Comparison of ENCODE assay signal across 9 cellular contexts in genomic region chr13:42049454-42049780, GRCh38. TPM values are rescaled to one million over a fixed set of nuclear protein-coding genes. Genes with fewer than 3 reads are reported as not detected.
DNase-seq lines count a peak whose midpoint lies in the region; ATAC-seq, FAIRE-seq and TF ChIP-seq lines count a peak whose summit lies in the region.
"Had no signal": no experiment of that assay in that cellular context is flagged by ENCODE, and none has a peak within 500 bp of the region (broad histone marks: within the 10 kb centered on the region; RNA-seq: fewer than 3 reads in every experiment).

No MANE protein-coding gene starts in this region.

- RAD21 ChIA-PET in HCT116 (lab: Charles Lee; ENCODE audit: low non-redundant PET in 1 of 2, low total read pairs in 2 of 2, uncharacterized antibody in 2 of 2, unreplicated experiment in 2 of 2) = no interaction called here

- ATAC-seq in HCT116 = peak; percentile 35
- ATAC-seq in activated CD8-positive, alpha-beta T cell treated with anti-CD3 and anti-CD28 coated beads, Interleukin-2, amount 10 ng/mL, durations not matched to agents 7 days and 5 days = peak; percentile 21
- ATAC-seq in thoracic aorta (ENCODE audit: insufficient number of reproducible peaks, low FRiP score, low read depth) = peak; percentile 1

- CTCF ChIA-PET in HCT116 (lab: Charles Lee) = no interaction called here
- CTCF ChIA-PET in activated CD8-positive, alpha-beta T cell treated with anti-CD3 and anti-CD28 coated beads, Interleukin-2, amount 10 ng/mL, durations not matched to agents 7 days and 5 days (lab: Charles Lee) = no interaction called here

- H2AFZ ChIP-seq in HCT116 (ENCODE audit: low read depth, low read length, poor library complexity, severe bottlenecking) = no peak overlapping the region

- TF ChIP-seq RAD21 in HCT116 (IDR thresholded peaks at IDR 0.05; ENCODE audit: low read depth) = no peak

- peak overlapping the region; percentile 98 for H3K4me2 ChIP-seq in HCT116 (ENCODE audit: low read length)

- no peak for DNase-seq in HCT116 (ENCODE audit: low read depth, low spot score)
- DNase-seq in activated CD8-positive, alpha-beta T cell treated with anti-CD3 and anti-CD28 coated beads, Interleukin-2, amount 10 ng/mL, durations not matched to agents 7 days and 5 days = no peak
- DNase-seq in kidney = no peak
- no peak for DNase-seq in thoracic aorta (ENCODE audit: low spot score)
- no peak for DNase-seq in NCI-H2107 treated with DMSO at 0.1 percent for 48 hours (lab: John Stamatoyannopoulos, UW; ENCODE audit: unreplicated experiment)
- DNase-seq in islet precursor cell = no peak
- no peak for DNase-seq in medulla oblongata (ENCODE audit: extremely low spot score)

- peaks cover 2% of the 10 kb centered on the region for H3K27me3 Mint-ChIP-seq in activated CD8-positive, alpha-beta T cell treated with anti-CD3 and anti-CD28 coated beads, Interleukin-2, amount 10 ng/mL, durations not matched to agents 7 days and 5 days (ENCODE audit: low read depth)

- H3K36me3 ChIP-seq in HCT116 (ENCODE audit: control insufficient read depth in 1 of 2, insufficient read depth in 2 of 2, low read length in 2 of 2) = no peaks in the 10 kb centered on the region
- no peaks in the 10 kb centered on the region for H3K36me3 ChIP-seq in kidney (ENCODE audit: control insufficient read depth in 1 of 2, insufficient read depth in 2 of 2, low read length in 2 of 2)
- H3K36me3 ChIP-seq in thoracic aorta = no peaks in the 10 kb centered on the region

- H3K27ac ChIP-seq in C4-2B (peak overlapping the region; percentile 88), HCT116 (ENCODE audit: low read depth, low read length) (peak overlapping the region; percentile 64), kidney (ENCODE audit: low read depth in 2 of 2, low read length in 2 of 2) (peak overlapping the region in 1 of 2 donors; percentile 68), thoracic aorta (peak overlapping the region; percentile 79 to 87)

- no peak for FAIRE-seq in kidney (lab: Jason Lieb, UNC)
- FAIRE-seq: islet of Langerhans had no signal

- POLR2A ChIA-PET in HCT116 (lab: Charles Lee) = no interaction called here
- POLR2A ChIA-PET in activated CD8-positive, alpha-beta T cell treated with anti-CD3 and anti-CD28 coated beads, Interleukin-2, amount 10 ng/mL, durations not matched to agents 7 days and 5 days (lab: Charles Lee) = interaction anchor here (0.6 kb wide), 1 partner anchor 121 kb away, joined by 3 read pairs; no protein-coding TSS in a partner anchor

- H4K20me1 ChIP-seq in HCT116 (ENCODE audit: insufficient read depth) = no peaks in the 10 kb centered on the region

- peak overlapping the region; percentile 76 for H3K4me3 Mint-ChIP-seq in activated CD8-positive, alpha-beta T cell treated with anti-CD3 and anti-CD28 coated beads, Interleukin-2, amount 10 ng/mL, durations not matched to agents 7 days and 5 days

- no peaks in the 10 kb centered on the region for H3K9me3 Mint-ChIP-seq in activated CD8-positive, alpha-beta T cell treated with anti-CD3 and anti-CD28 coated beads, Interleukin-2, amount 10 ng/mL, durations not matched to agents 7 days and 5 days (ENCODE audit: insufficient read depth)

- H3K4me3 ChIP-seq in HCT116 (replicated peaks in 1 of 2; ENCODE audit: low read depth in 1 of 2, low read length in 2 of 2) (peak overlapping the region; percentile 51 to 65), kidney (ENCODE audit: low read length in 2 of 2) (peak overlapping the region; percentile 74 to 83), thoracic aorta (peak overlapping the region; percentile 93)

- TF ChIP-seq CTCF in C4-2B (conservative IDR thresholded peaks at IDR 0.05) (no peak), HCT116 (IDR thresholded peaks at IDR 0.05 in 2 of 3, conservative IDR thresholded peaks at IDR 0.05 in 1 of 3; ENCODE audit: borderline replicate concordance in 1 of 3, insufficient read depth in 1 of 3, low read depth in 2 of 3, low read length in 2 of 3) (no peak), kidney (IDR thresholded peaks at IDR 0.05; ENCODE audit: borderline replicate concordance, extremely low read depth, insufficient read depth) (no peak), thoracic aorta (IDR thresholded peaks at IDR 0.05) (no peak)

- peaks cover 37% of the 10 kb centered on the region for H3K4me1 Mint-ChIP-seq in activated CD8-positive, alpha-beta T cell treated with anti-CD3 and anti-CD28 coated beads, Interleukin-2, amount 10 ng/mL, durations not matched to agents 7 days and 5 days (ENCODE audit: low read depth)

- H3K9me3 ChIP-seq in HCT116 (ENCODE audit: control insufficient read depth in 1 of 2, insufficient read depth in 1 of 2, low read depth in 1 of 2, low read length in 2 of 2) (no peaks in the 10 kb centered on the region), kidney (ENCODE audit: control insufficient read depth in 1 of 2, low read length in 2 of 2) (no peaks in the 10 kb centered on the region), thoracic aorta (no peaks in the 10 kb centered on the region)

- intact Hi-C loops in HCT116 (cut with micrococcal nuclease) = loop anchor here (5.0 kb wide), 4 partner anchors 58 to 382 kb away; partner anchors contain the start of gene VWA8
- intact Hi-C loops in kidney (cut with DNase I) = no loop called here

- H3K27me3 ChIP-seq in HCT116 (ENCODE audit: insufficient read depth, low read length) (no peaks in the 10 kb centered on the region), thoracic aorta (replicated peaks; ENCODE audit: insufficient read depth) (no peaks in the 10 kb centered on the region)

- peaks cover 22% of the 10 kb centered on the region for H3K36me3 Mint-ChIP-seq in activated CD8-positive, alpha-beta T cell treated with anti-CD3 and anti-CD28 coated beads, Interleukin-2, amount 10 ng/mL, durations not matched to agents 7 days and 5 days (ENCODE audit: low read depth)

- H3K9ac ChIP-seq in HCT116 (ENCODE audit: low read length) = peak overlapping the region; percentile 76
- peak overlapping the region in 1 of 2 donors; percentile 77 for H3K9ac ChIP-seq in kidney (ENCODE audit: low read length in 2 of 2)

- peaks cover 10 to 17% of the 10 kb centered on the region in 2 experiments for H3K4me1 ChIP-seq in HCT116 (ENCODE audit: control insufficient read depth in 1 of 2, insufficient read depth in 2 of 2, low read length in 2 of 2)
- peaks cover 3 to 6% of the 10 kb centered on the region in 2 donors for H3K4me1 ChIP-seq in kidney (ENCODE audit: control insufficient read depth in 1 of 2, insufficient read depth in 1 of 2, low read depth in 1 of 2, low read length in 2 of 2)
- peaks cover 4 to 25% of the 10 kb centered on the region in 2 donors for H3K4me1 ChIP-seq in thoracic aorta (ENCODE audit: control insufficient read depth in 1 of 2, low read depth in 2 of 2)

- H3K79me2 ChIP-seq in HCT116 (ENCODE audit: insufficient read depth, low read length) = peaks cover 10% of the 10 kb centered on the region

- H3K9me2 ChIP-seq in HCT116 (ENCODE audit: insufficient read depth) = no peaks in the 10 kb centered on the region

- H3K27ac Mint-ChIP-seq in activated CD8-positive, alpha-beta T cell treated with anti-CD3 and anti-CD28 coated beads, Interleukin-2, amount 10 ng/mL, durations not matched to agents 7 days and 5 days = peak overlapping the region; percentile 39

- BruUV-seq in HCT116 (replicated peaks; lab: Mats Ljungman, UMichigan) = no TSS peak

- TF ChIP-seq POLR2A in HCT116 (IDR thresholded peaks at IDR 0.05; ENCODE audit: borderline replicate concordance, extremely low read depth, insufficient read depth, insufficient read length) = no peak

TF ChIP-seq in HCT116, 20 proteins besides CTCF, POLR2A, EP300 and RAD21 (continues in another document):
- TF ChIP-seq TCF7L2 (IDR thresholded peaks at IDR 0.05; ENCODE audit: borderline replicate concordance, extremely low read depth, insufficient read depth, insufficient read length) (no peak), YY1 (IDR thresholded peaks at IDR 0.05; ENCODE audit: extremely low read depth, insufficient replicate concordance, low read depth, low read length) (no peak), SIN3A (IDR thresholded peaks at IDR 0.05; ENCODE audit: low read depth) (no peak), JUND (IDR thresholded peaks at IDR 0.05) (no peak), ZNF274 (IDR thresholded peaks at IDR 0.05; ENCODE audit: low read depth, low read length) (no peak), ZFX (IDR thresholded peaks at IDR 0.05) (no peak), CEBPB (IDR thresholded peaks at IDR 0.05; ENCODE audit: low read depth) (no peak), EGR1 (IDR thresholded peaks at IDR 0.05; ENCODE audit: low read depth) (no peak), SRF (IDR thresholded peaks at IDR 0.05; ENCODE audit: low read depth) (no peak)
- TF ChIP-seq, protein P1, sequence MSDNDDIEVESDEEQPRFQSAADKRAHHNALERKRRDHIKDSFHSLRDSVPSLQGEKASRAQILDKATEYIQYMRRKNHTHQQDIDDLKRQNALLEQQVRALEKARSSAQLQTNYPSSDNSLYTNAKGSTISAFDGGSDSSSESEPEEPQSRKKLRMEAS (IDR thresholded peaks at IDR 0.05) = no peak
- TF ChIP-seq, protein P2, sequence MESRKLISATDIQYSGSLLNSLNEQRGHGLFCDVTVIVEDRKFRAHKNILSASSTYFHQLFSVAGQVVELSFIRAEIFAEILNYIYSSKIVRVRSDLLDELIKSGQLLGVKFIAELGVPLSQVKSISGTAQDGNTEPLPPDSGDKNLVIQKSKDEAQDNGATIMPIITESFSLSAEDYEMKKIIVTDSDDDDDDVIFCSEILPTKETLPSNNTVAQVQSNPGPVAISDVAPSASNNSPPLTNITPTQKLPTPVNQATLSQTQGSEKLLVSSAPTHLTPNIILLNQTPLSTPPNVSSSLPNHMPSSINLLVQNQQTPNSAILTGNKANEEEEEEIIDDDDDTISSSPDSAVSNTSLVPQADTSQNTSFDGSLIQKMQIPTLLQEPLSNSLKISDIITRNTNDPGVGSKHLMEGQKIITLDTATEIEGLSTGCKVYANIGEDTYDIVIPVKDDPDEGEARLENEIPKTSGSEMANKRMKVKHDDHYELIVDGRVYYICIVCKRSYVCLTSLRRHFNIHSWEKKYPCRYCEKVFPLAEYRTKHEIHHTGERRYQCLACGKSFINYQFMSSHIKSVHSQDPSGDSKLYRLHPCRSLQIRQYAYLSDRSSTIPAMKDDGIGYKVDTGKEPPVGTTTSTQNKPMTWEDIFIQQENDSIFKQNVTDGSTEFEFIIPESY (IDR thresholded peaks at IDR 0.05; ENCODE audit: extremely low read depth, insufficient replicate concordance, low read length) = no peak

RNA-seq across cellular contexts. Expression of gene DGKH, which starts 1.0 kb away (rescaled TPM):
- 9.2 TPM for total RNA-seq in HCT116 (2021; ENCODE audit: unreplicated experiment)
- polyA plus RNA-seq in HCT116 (2012) = 2.5 and 3.0 TPM in 2 replicates
- 10 to 100 TPM; 20.3 to 20.7 TPM for total RNA-seq in activated CD8-positive, alpha-beta T cell treated with anti-CD3 and anti-CD28 coated beads, Interleukin-2, amount 10 ng/mL, durations not matched to agents 7 days and 5 days
- 28.8 TPM for total RNA-seq in kidney
- 1.7 TPM for polyA plus RNA-seq in kidney (ENCODE audit: insufficient read depth, low read depth, low replicate concordance)
- 10 to 100 TPM; 18.3 to 37.8 TPM for total RNA-seq in thoracic aorta
